In genomic region chr10:128237710-128238109, GRCh38 we compare ENCODE assay signal across 6 cellular contexts.
"Had no signal": no experiment of that assay in that cellular context is flagged by ENCODE, and none has a peak within 500 bp of the region (broad histone marks: within the 10 kb centered on the region; RNA-seq: fewer than 3 reads in every experiment).

No MANE protein-coding gene starts in this region.

- H3K4me1 Mint-ChIP-seq: IgD-negative memory B cell had no signal

- H3K36me3 Mint-ChIP-seq: IgD-negative memory B cell had no signal

- H3K4me3 Mint-ChIP-seq: IgD-negative memory B cell had no signal

- H3K27ac ChIP-seq: HL-60 had no signal

- H3K27ac Mint-ChIP-seq: IgD-negative memory B cell had no signal

- H3K4me3 ChIP-seq: K562 had no signal

- DNase-seq: IMR-90, KBM-7, KG1 had no signal
